Comparison of ENCODE assay signal across 8 cellular contexts in genomic region chr1:173914366-173914871, GRCh38. TPM values are rescaled to one million over a fixed set of nuclear protein-coding genes. Genes with fewer than 3 reads are reported as not detected.
DNase-seq lines count a peak whose midpoint lies in the region; ATAC-seq and TF ChIP-seq lines count a peak whose summit lies in the region.

No MANE protein-coding gene starts in this region.

- TF ChIP-seq CTCF in left ventricle myocardium inferior (IDR thresholded peaks at IDR 0.05; ENCODE audit: borderline replicate concordance): peak; percentile 41
- peak; percentile 65 for TF ChIP-seq CTCF in astrocyte of the spinal cord (IDR thresholded peaks at IDR 0.05; ENCODE audit: low read depth, low read length)
- peak; percentile 45 for TF ChIP-seq CTCF in neutrophil (IDR thresholded peaks at IDR 0.05)
- no peak for TF ChIP-seq CTCF in uterus (IDR thresholded peaks at IDR 0.05)
- TF ChIP-seq CTCF in gastroesophageal sphincter (IDR thresholded peaks at IDR 0.05): peak in 1 of 4 experiments; percentile 11

- WGBS in gastroesophageal sphincter (ENCODE audit: low coverage in 1 of 2), 2 donors: 58 to 79% methylated on average over 2 to 10 of the region's 13 CpGs

- no peak for TF ChIP-seq EP300 in gastroesophageal sphincter (IDR thresholded peaks at IDR 0.05)

- H3K27ac ChIP-seq in left ventricle myocardium inferior (replicated peaks) (no peak overlapping the region), neutrophil (no peak overlapping the region), uterus (no peak overlapping the region), gastroesophageal sphincter (no peak overlapping the region)

- no peak for DNase-seq in left ventricle myocardium inferior
- no peak for DNase-seq in cardiac septum (ENCODE audit: low spot score)
- peak; percentile 38 for DNase-seq in NCI-H510A treated with DMSO at 0.1 percent for 48 hours (lab: John Stamatoyannopoulos, UW)
- no peak for DNase-seq in astrocyte of the spinal cord (ENCODE audit: low read depth, low spot score)
- no peak for DNase-seq in uterus

- H3K4me3 ChIP-seq in left ventricle myocardium inferior (no peak overlapping the region), astrocyte of the spinal cord (ENCODE audit: low read depth, low read length) (no peak overlapping the region), neutrophil (ENCODE audit: low read depth in 1 of 2, low read length in 1 of 2) (no peak overlapping the region), uterus (no peak overlapping the region), gastroesophageal sphincter (no peak overlapping the region)

- H3K4me1 ChIP-seq in left ventricle myocardium inferior (no peaks in the 10 kb centered on the region), neutrophil (ENCODE audit: control insufficient read depth in 1 of 2, insufficient read depth in 1 of 2, low read depth in 1 of 2, low read length in 1 of 2) (no peaks in the 10 kb centered on the region), uterus (no peaks in the 10 kb centered on the region), gastroesophageal sphincter (no peaks in the 10 kb centered on the region)

- in situ Hi-C loops in astrocyte of the spinal cord (cut with HindIII; ENCODE audit: low sequenced_read_pairs): no loop called here

- H3K9me3 ChIP-seq in left ventricle myocardium inferior (replicated peaks) (no peaks in the 10 kb centered on the region), neutrophil (no peaks in the 10 kb centered on the region), uterus (no peaks in the 10 kb centered on the region), gastroesophageal sphincter (no peaks in the 10 kb centered on the region)

- H3K36me3 ChIP-seq in left ventricle myocardium inferior: no peaks in the 10 kb centered on the region
- H3K36me3 ChIP-seq in neutrophil: no peaks in the 10 kb centered on the region
- no peaks in the 10 kb centered on the region for H3K36me3 ChIP-seq in uterus
- peaks cover 0 to 7% of the 10 kb centered on the region in 2 donors for H3K36me3 ChIP-seq in gastroesophageal sphincter

- TF ChIP-seq POLR2A in uterus (IDR thresholded peaks at IDR 0.05): no peak
- TF ChIP-seq POLR2A in gastroesophageal sphincter (IDR thresholded peaks at IDR 0.05): no peak

- intact Hi-C loops in left ventricle myocardium inferior (cut with micrococcal nuclease) (no loop called here), cardiac septum (cut with DNase I) (no loop called here), uterus (cut with DNase I; ENCODE audit: low total_unique reads) (no loop called here)

- H3K27me3 ChIP-seq in left ventricle myocardium inferior (ENCODE audit: low read depth) (no peaks in the 10 kb centered on the region), neutrophil (no peaks in the 10 kb centered on the region), uterus (no peaks in the 10 kb centered on the region), gastroesophageal sphincter (no peaks in the 10 kb centered on the region)

- no peak for ATAC-seq in gastroesophageal sphincter
- ATAC-seq in GM18909 (IDR thresholded peaks at IDR 0.05; ENCODE audit: poor library complexity, unreplicated experiment): no peak

RNA-seq across cellular contexts. Expression of gene SERPINC1, which starts 2.7 kb away (rescaled TPM):
- not detected for total RNA-seq in left ventricle myocardium inferior
- total RNA-seq in cardiac septum: 0.40 TPM
- total RNA-seq in uterus: 1 to 10 TPM in 1 of 4 donors, not detected in 3; 1.0 TPM
- not detected for total RNA-seq in gastroesophageal sphincter

RNA-seq across cellular contexts. Expression of gene ZBTB37, which starts 46.2 kb away (rescaled TPM):
- total RNA-seq in left ventricle myocardium inferior: 7.6 TPM
- total RNA-seq in cardiac septum: 14.3 TPM
- total RNA-seq in uterus: 10 to 100 TPM in 2 of 4 donors, 1 to 10 TPM in 2; 7.1 to 31.3 (median 11.2) TPM
- 10 to 100 TPM in 1 of 4 donors, 1 to 10 TPM in 3; 6.6 to 11.4 (median 8.8) TPM for total RNA-seq in gastroesophageal sphincter

RNA-seq across cellular contexts. Expression of gene GAS5, which starts 46.6 kb away (rescaled TPM):
- 50.5 TPM for total RNA-seq in left ventricle myocardium inferior
- 58.0 TPM for total RNA-seq in cardiac septum
- 1,000 to 10,000 TPM in 2 of 4 donors, 100 to 1,000 TPM in 2; 566 to 2,222 (median 828) TPM for total RNA-seq in uterus
- total RNA-seq in gastroesophageal sphincter: 100 to 1,000 TPM; 104 to 330 (median 210) TPM

Comparison
In these comparisons a context has a peak if more than half of its experiments do, and no peak if none do; other contexts are left out.
1. CTCF ChIP-seq: peak in left ventricle myocardium inferior (single experiment), astrocyte of the spinal cord (single experiment) and neutrophil (single experiment); none in uterus (0 of 4).